ENCODE assay signal across 11 cellular contexts in the genomic region with DNA sequence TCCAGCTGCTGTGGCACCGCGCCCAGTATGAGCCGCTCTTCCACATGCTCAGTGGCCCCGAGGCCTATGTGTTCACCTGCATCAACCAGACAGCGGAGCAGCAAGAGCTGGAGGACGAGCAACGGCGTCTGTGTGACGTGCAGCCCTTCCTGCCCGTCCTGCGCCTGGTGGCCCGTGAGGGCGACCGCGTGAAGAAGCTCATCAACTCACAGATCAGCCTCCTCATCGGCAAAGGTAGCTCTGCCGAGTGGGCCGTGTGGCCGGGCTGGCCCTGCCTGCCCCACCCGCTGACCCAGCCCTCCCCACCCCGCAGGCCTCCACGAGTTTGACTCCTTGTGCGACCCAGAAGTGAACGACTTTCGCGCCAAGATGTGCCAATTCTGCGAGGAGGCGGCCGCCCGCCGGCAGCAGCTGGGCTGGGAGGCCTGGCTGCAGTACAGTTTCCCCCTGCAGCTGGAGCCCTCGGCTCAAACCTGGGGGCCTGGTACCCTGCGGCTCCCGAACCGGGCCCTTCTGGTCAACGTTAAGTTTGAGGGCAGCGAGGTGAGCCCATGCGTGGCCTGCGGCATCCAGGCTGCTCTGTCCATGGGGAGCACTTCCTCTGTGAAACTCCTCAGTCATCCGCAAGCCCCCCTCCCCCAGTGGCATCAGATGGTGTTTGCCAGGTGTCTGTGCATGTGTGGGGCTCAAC.
A peak's percentile ranks its signal among the peaks of the same experiment; 100 is the strongest.
DNase-seq lines count a peak whose midpoint lies in the region; ATAC-seq, FAIRE-seq and TF ChIP-seq lines count a peak whose summit lies in the region.
"Had no signal": no experiment of that assay in that cellular context is flagged by ENCODE, and none has a peak within 500 bp of the region (broad histone marks: within the 10 kb centered on the region; RNA-seq: fewer than 3 reads in every experiment).

No MANE protein-coding gene starts in this region.

- H2BK12ac ChIP-seq in H1 (ENCODE audit: low read depth, low read length) = peak overlapping the region; percentile 97; the same call in 1 of the 2 replicates

- peaks cover 22% of the 10 kb centered on the region for H3K36me3 Mint-ChIP-seq in activated T-cell treated with anti-CD3 and anti-CD28 coated beads, Interleukin-2, amount 50 U/mL, for 4 hours (ENCODE audit: insufficient read depth)
- peaks cover 58 to 93% of the 10 kb centered on the region in 2 donors for H3K36me3 Mint-ChIP-seq in CD14-positive monocyte

- peak overlapping the region; percentile 69; the same call in 1 of the 2 replicates for H3K27ac ChIP-seq in H1 (ENCODE audit: low read depth, low read length)
- no peak overlapping the region for H3K27ac ChIP-seq in urinary bladder (ENCODE audit: low read depth)

- H4K91ac ChIP-seq in H1 (replicated peaks; ENCODE audit: insufficient read length, low read length) = peak overlapping the region; percentile 97

- H3K79me1 ChIP-seq in H1 (ENCODE audit: low read depth, low read length) = no peaks in the 10 kb centered on the region

- H3K4me1 ChIP-seq in H1 (replicated peaks in 1 of 4; ENCODE audit: control insufficient read depth in 3 of 4, insufficient read depth in 4 of 4, low read length in 3 of 4) = peaks cover 4 to 42% (median 28%) of the 10 kb centered on the region in 4 experiments
- no peaks in the 10 kb centered on the region for H3K4me1 ChIP-seq in urinary bladder (ENCODE audit: insufficient read depth)

- peak; percentile 51 for DNase-seq in stimulated activated CD4-positive, alpha-beta T cell treated with anti-CD3 and anti-CD28 coated beads, Interleukin-15, amount 100 ng/mL, for 24 hours
- DNase-seq in stimulated activated CD4-positive, alpha-beta T cell treated with anti-CD3 and anti-CD28 coated beads, Interleukin-4, amount 100 ng/mL, for 4 hours = no peak
- DNase-seq in activated T-cell treated with anti-CD3 and anti-CD28 coated beads, Interleukin-2, amount 50 U/mL, for 4 hours = peak; percentile 39
- DNase-seq in H1 (ENCODE audit: low read depth in 1 of 2, low spot score in 2 of 2) (no peak), midbrain (lab: John Stamatoyannopoulos, UW) (no peak), CD14-positive monocyte (ENCODE audit: low spot score) (no peak)
- DNase-seq: cerebellar nuclear complex, MV-4-11, NCI-H524 had no signal

- H4K8ac ChIP-seq in H1 (ENCODE audit: extremely low read depth, insufficient read depth, low read length) = no peak overlapping the region; the same call in 1 of the 2 replicates

- peak overlapping the region in 2 of 7 donors; percentile 8 to 86 for H3K27ac Mint-ChIP-seq in CD14-positive monocyte

- H2BK20ac ChIP-seq in H1 (ENCODE audit: low read length) = peak overlapping the region; percentile 80; the same call in 1 of the 2 replicates

- ATAC-seq in activated T-cell treated with anti-CD3 and anti-CD28 coated beads, Interleukin-2, amount 50 U/mL, for 4 hours = peak; percentile 14 to 16
- ATAC-seq in GM18498 (IDR thresholded peaks at IDR 0.05; ENCODE audit: unreplicated experiment) = no peak

- no peaks in the 10 kb centered on the region for H3K79me2 ChIP-seq in H1 (ENCODE audit: control insufficient read depth in 1 of 2, insufficient read depth in 2 of 2, low read length in 2 of 2)

- no peak for TF ChIP-seq EP300 in H1 (IDR thresholded peaks at IDR 0.05; ENCODE audit: borderline replicate concordance in 1 of 2, low read depth in 2 of 2, low read length in 2 of 2)

- no peaks in the 10 kb centered on the region for H3K9me3 ChIP-seq in H1 (ENCODE audit: insufficient read depth in 2 of 2, low read depth in 1 of 2, low read length in 1 of 2)

- WGBS in H1 (ENCODE audit: extremely low coverage in 1 of 2, insufficient coverage in 1 of 2, insufficient read length in 1 of 2, insufficient replicate concordance in 2 of 2, low coverage in 1 of 2, low lambda C conversion rate in 2 of 2, missing lambda C conversion rate in 1 of 2), 2 experiments = 94% methylated on average over 35 of the region's 40 CpGs; no CpG with 5 or more reads in 1 of the 2 experiments
- 90% methylated on average over 40 of the region's 40 CpGs for WGBS in urinary bladder

- intact Hi-C loops in CD14-positive monocyte (cut with micrococcal nuclease) = loop anchor here (5.0 kb wide), 1 partner anchor 63 kb away; a partner anchor contains a TSS

- H3K9ac ChIP-seq in H1 (replicated peaks in 1 of 4; ENCODE audit: extremely low read depth in 1 of 4, low read depth in 3 of 4, low read length in 3 of 4) = no peak overlapping the region

- H3K56ac ChIP-seq in H1 (replicated peaks; ENCODE audit: insufficient read length, low read depth, low read length) = peak overlapping the region; percentile 79

- H2BK120ac ChIP-seq in H1 (replicated peaks; ENCODE audit: low read depth, low read length) = peak overlapping the region; percentile 97

- H2AK5ac ChIP-seq in H1 (ENCODE audit: low read depth, low read length) = peak overlapping the region; percentile 45; the same call in 1 of the 2 replicates

- no peaks in the 10 kb centered on the region for H3K27me3 Mint-ChIP-seq in activated T-cell treated with anti-CD3 and anti-CD28 coated beads, Interleukin-2, amount 50 U/mL, for 4 hours (ENCODE audit: low read depth)
- H3K27me3 Mint-ChIP-seq in CD14-positive monocyte (ENCODE audit: low read depth in 3 of 3) = no peaks in the 10 kb centered on the region

- peak overlapping the region; percentile 77 for H4K5ac ChIP-seq in H1 (ENCODE audit: insufficient read length, low read depth, low read length)

- no peak overlapping the region for H3K23ac ChIP-seq in H1 (ENCODE audit: insufficient read length)

- no peaks in the 10 kb centered on the region for H3K9me3 Mint-ChIP-seq in activated T-cell treated with anti-CD3 and anti-CD28 coated beads, Interleukin-2, amount 50 U/mL, for 4 hours
- H3K9me3 Mint-ChIP-seq in CD14-positive monocyte = no peaks in the 10 kb centered on the region

- TF ChIP-seq POLR2A in H1 (IDR thresholded peaks at IDR 0.05; ENCODE audit: control extremely low read depth in 1 of 2, low read depth in 2 of 2, low read length in 2 of 2) = no peak

- TF ChIP-seq CTCF in H1 (IDR thresholded peaks at IDR 0.05; ENCODE audit: control extremely low read depth in 1 of 3, insufficient read depth in 1 of 3, low read depth in 1 of 3, low read length in 3 of 3) (no peak), CD14-positive monocyte (IDR thresholded peaks at IDR 0.05) (no peak)

- H2BK15ac ChIP-seq in H1 (ENCODE audit: low read length) = peak overlapping the region; percentile 88

- POLR2A ChIA-PET in H1 (lab: Charles Lee; ENCODE audit: partially characterized antibody) = interaction anchor here (0.7 to 2.2 kb wide), 9 partner anchors 11 to 267 kb away, joined by 3 to 8 read pairs (median 3); a partner anchor contains a TSS

- H3K4me1 Mint-ChIP-seq in activated T-cell treated with anti-CD3 and anti-CD28 coated beads, Interleukin-2, amount 50 U/mL, for 4 hours (ENCODE audit: low read depth) = peaks cover 74% of the 10 kb centered on the region
- peaks cover 24% of the 10 kb centered on the region for H3K4me1 Mint-ChIP-seq in CD14-positive monocyte

- TF ChIP-seq RAD21 in H1 (IDR thresholded peaks at IDR 0.05 in 1 of 2, conservative IDR thresholded peaks at IDR 0.05 in 1 of 2; ENCODE audit: low read depth in 2 of 2, low read length in 2 of 2) = no peak

- H3K23me2 ChIP-seq in H1 (ENCODE audit: low read depth, low read length) = no peaks in the 10 kb centered on the region

- no peaks in the 10 kb centered on the region for H3K27me3 ChIP-seq in H1 (replicated peaks in 1 of 4; ENCODE audit: control insufficient read depth in 3 of 4, extremely low read depth in 1 of 4, insufficient read depth in 3 of 4, low read length in 3 of 4)

- H3K36me3 ChIP-seq in H1 (ENCODE audit: control insufficient read depth in 2 of 4, insufficient read depth in 4 of 4, low read length in 3 of 4) (peaks cover 0 to 5% (median 2%) of the 10 kb centered on the region in 4 experiments; a peak in 4 of 8 replicates), urinary bladder (ENCODE audit: insufficient read depth) (no peaks in the 10 kb centered on the region)

- no peak overlapping the region for H2AFZ ChIP-seq in H1 (ENCODE audit: low read length)

- FAIRE-seq in H1 (lab: Jason Lieb, UNC) = no peak

- peak overlapping the region; percentile 98 for H3K4ac ChIP-seq in H1 (replicated peaks; ENCODE audit: insufficient read length, low read depth, low read length)

- no peaks in the 10 kb centered on the region for H4K20me1 ChIP-seq in H1 (replicated peaks in 1 of 2; ENCODE audit: control insufficient read depth in 1 of 2, insufficient read depth in 2 of 2, low read length in 2 of 2)

- H2BK5ac ChIP-seq in H1 (ENCODE audit: low read depth, low read length) = peak overlapping the region; percentile 91; the same call in 1 of the 2 replicates

- H3K4me3 ChIP-seq in H1 (ENCODE audit: extremely low read depth in 1 of 4, insufficient read depth in 2 of 4, low read depth in 3 of 4, low read length in 4 of 4) = peak overlapping the region in 2 of 4 experiments; percentile 10 to 13; a peak in 1 of 8 replicates
- peak overlapping the region; percentile 2 for H3K4me3 ChIP-seq in urinary bladder (ENCODE audit: low read depth, low read length)

- H3K4me2 ChIP-seq in H1 (ENCODE audit: insufficient read depth in 1 of 2, low read depth in 2 of 2, low read length in 2 of 2) = no peak overlapping the region

- H3K4me3 Mint-ChIP-seq in activated T-cell treated with anti-CD3 and anti-CD28 coated beads, Interleukin-2, amount 50 U/mL, for 4 hours = peak overlapping the region; percentile 85
- H3K4me3 Mint-ChIP-seq in CD14-positive monocyte = no peak overlapping the region

- H3K18ac ChIP-seq in H1 (ENCODE audit: extremely low read depth, low read length) = peak overlapping the region; percentile 96

- no peak overlapping the region for H3K14ac ChIP-seq in H1 (ENCODE audit: insufficient read length)

- CTCF ChIA-PET in H1 (lab: Charles Lee; ENCODE audit: partially characterized antibody) = interaction anchor here (0.7 to 5.1 kb wide), 17 partner anchors 10 to 449 kb away, joined by 3 to 42 read pairs (median 6); a partner anchor contains a TSS

TF ChIP-seq in H1, 55 proteins besides CTCF, POLR2A, EP300 and RAD21 (continues in another document):
- TF ChIP-seq GTF2F1 (IDR thresholded peaks at IDR 0.05; ENCODE audit: borderline replicate concordance, low read depth, low read length) (no peak), CBX5 (IDR thresholded peaks at IDR 0.05; ENCODE audit: low read depth, low read length) (no peak), CREB1 (IDR thresholded peaks at IDR 0.05) (no peak), HDAC2 (IDR thresholded peaks at IDR 0.05; ENCODE audit: borderline replicate concordance in 1 of 2, low read depth in 2 of 2, low read length in 2 of 2) (no peak), TAF7 (optimal IDR thresholded peaks at IDR 0.05; ENCODE audit: borderline replicate concordance, low read depth, low read length) (no peak), RBBP5 (IDR thresholded peaks at IDR 0.05; ENCODE audit: borderline replicate concordance, low read depth, low read length) (no peak), JUND (IDR thresholded peaks at IDR 0.05; ENCODE audit: low read length) (no peak)
- TF ChIP-seq, protein P1, sequence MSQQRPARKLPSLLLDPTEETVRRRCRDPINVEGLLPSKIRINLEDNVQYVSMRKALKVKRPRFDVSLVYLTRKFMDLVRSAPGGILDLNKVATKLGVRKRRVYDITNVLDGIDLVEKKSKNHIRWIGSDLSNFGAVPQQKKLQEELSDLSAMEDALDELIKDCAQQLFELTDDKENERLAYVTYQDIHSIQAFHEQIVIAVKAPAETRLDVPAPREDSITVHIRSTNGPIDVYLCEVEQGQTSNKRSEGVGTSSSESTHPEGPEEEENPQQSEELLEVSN (IDR thresholded peaks at IDR 0.05) = no peak

Comparison
In these comparisons a context has a peak if more than half of its experiments do, and no peak if none do; other contexts are left out.
1. DNase-seq: peak in stimulated activated CD4-positive, alpha-beta T cell treated with anti-CD3 and anti-CD28 coated beads, Interleukin-15, amount 100 ng/mL, for 24 hours (single experiment) and activated T-cell treated with anti-CD3 and anti-CD28 coated beads, Interleukin-2, amount 50 U/mL, for 4 hours (single experiment); none in stimulated activated CD4-positive, alpha-beta T cell treated with anti-CD3 and anti-CD28 coated beads, Interleukin-4, amount 100 ng/mL, for 4 hours (0 of 2), H1 (0 of 2), midbrain (single experiment) and CD14-positive monocyte (single experiment).